18 cellular contexts compared by ENCODE assay signal in the genomic region with DNA sequence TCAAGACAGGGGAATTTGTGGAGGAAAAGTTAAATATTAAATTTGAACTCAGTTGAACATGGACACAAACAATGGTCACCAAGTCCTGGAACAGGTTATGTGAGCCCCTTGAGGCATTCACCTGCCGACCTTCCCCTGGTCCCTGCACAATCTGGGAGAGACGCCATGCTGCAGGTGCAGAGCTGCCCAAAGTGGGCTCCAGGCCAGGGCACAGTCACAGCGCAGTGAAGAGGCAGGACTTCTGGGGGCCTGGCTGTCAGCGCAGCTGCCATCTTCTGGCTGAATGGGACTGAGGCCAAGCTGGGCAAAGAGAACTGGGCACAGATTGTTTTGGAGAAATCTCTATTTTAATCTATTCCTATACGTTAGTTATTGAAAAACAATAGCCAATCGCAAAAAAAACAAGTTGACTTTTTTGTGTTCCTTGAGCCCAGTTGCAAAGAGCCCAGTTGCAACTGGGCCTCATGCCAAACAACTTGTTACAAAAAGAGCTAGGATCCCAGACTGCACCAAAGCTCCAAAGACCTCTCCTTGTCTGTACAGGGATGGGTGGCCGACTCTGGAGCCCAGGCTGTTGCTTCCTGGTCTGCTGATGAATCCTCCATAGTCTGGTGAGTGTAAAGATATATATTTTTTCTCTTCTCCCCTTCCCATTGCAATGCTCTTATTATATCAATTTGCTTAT. TPM values are rescaled to one million over a fixed set of nuclear protein-coding genes. Genes with fewer than 3 reads are reported as not detected.
A peak's percentile ranks its signal among the peaks of the same experiment; 100 is the strongest.
DNase-seq lines count a peak whose midpoint lies in the region; ATAC-seq and TF ChIP-seq lines count a peak whose summit lies in the region.
"Had no signal": no experiment of that assay in that cellular context is flagged by ENCODE, and none has a peak within 500 bp of the region (broad histone marks: within the 10 kb centered on the region; RNA-seq: fewer than 3 reads in every experiment).

No MANE protein-coding gene starts in this region.

- H3K4me1 ChIP-seq in ovary (ENCODE audit: insufficient read depth) = peaks cover 4% of the 10 kb centered on the region
- H3K4me1 ChIP-seq: Caco-2 had no signal

- no peak overlapping the region for H3K4me3 ChIP-seq in ovary
- H3K4me3 ChIP-seq: lung, SK-N-MC had no signal

- no peak for ATAC-seq in CD4-positive, alpha-beta T cell (ENCODE audit: poor library complexity)
- ATAC-seq in activated T-helper 17 cell treated with anti-CD3 and anti-CD28 coated beads, Interleukin-2, amount 50 U/mL, for 72 hours (replicated peaks) = no peak
- no peak for ATAC-seq in activated CD8-positive, alpha-beta T cell treated with anti-CD3 and anti-CD28 coated beads for 36 hours
- ATAC-seq: natural killer cell treated with Interleukin-12 subunit alpha and Interleukin-12 subunit beta and Interleukin-15 and Interleukin-18, amount 100 ng/mL, for 72 hours; Panc1 had no signal

- CTCF ChIA-PET in CD4-positive, alpha-beta T cell (lab: Charles Lee) = no interaction called here
- CTCF ChIA-PET in activated CD8-positive, alpha-beta T cell treated with anti-CD3 and anti-CD28 coated beads for 36 hours (lab: Charles Lee) = no interaction called here

- peaks cover 55% of the 10 kb centered on the region for H3K4me1 Mint-ChIP-seq in CD4-positive, alpha-beta T cell (ENCODE audit: low read depth)
- peaks cover 10% of the 10 kb centered on the region for H3K4me1 Mint-ChIP-seq in activated T-helper 17 cell treated with anti-CD3 and anti-CD28 coated beads, Interleukin-2, amount 50 U/mL, for 72 hours
- peaks cover 24% of the 10 kb centered on the region for H3K4me1 Mint-ChIP-seq in activated CD8-positive, alpha-beta T cell treated with anti-CD3 and anti-CD28 coated beads for 36 hours (ENCODE audit: low read depth)

- H3K36me3 ChIP-seq in ovary = no peaks in the 10 kb centered on the region

- no peak for TF ChIP-seq CTCF in CD4-positive, alpha-beta T cell (IDR thresholded peaks at IDR 0.05)
- TF ChIP-seq CTCF in ovary (IDR thresholded peaks at IDR 0.05) = no peak
- no peak for TF ChIP-seq CTCF in activated CD8-positive, alpha-beta T cell treated with anti-CD3 and anti-CD28 coated beads for 36 hours (IDR thresholded peaks at IDR 0.05)

- H3K36me3 Mint-ChIP-seq in CD4-positive, alpha-beta T cell (ENCODE audit: low read depth) = peaks cover 58% of the 10 kb centered on the region
- peaks cover 39% of the 10 kb centered on the region for H3K36me3 Mint-ChIP-seq in activated T-helper 17 cell treated with anti-CD3 and anti-CD28 coated beads, Interleukin-2, amount 50 U/mL, for 72 hours (ENCODE audit: low read depth)
- H3K36me3 Mint-ChIP-seq in activated CD8-positive, alpha-beta T cell treated with anti-CD3 and anti-CD28 coated beads for 36 hours (ENCODE audit: low read depth) = peaks cover 46% of the 10 kb centered on the region

- H3K27ac ChIP-seq in CD4-positive, alpha-beta T cell (ENCODE audit: low read depth, low read length) = no peak overlapping the region
- H3K27ac ChIP-seq in ovary = no peak overlapping the region
- H3K27ac ChIP-seq: SK-N-MC had no signal

- intact Hi-C loops in CD4-positive, alpha-beta T cell (cut with DNase I, micrococcal nuclease) = loop anchor here (5.0 to 10.0 kb wide), 5 partner anchors 95 to 1172 kb away; partner anchors contain the start of genes ZNF66 (in 2 of the 2), ZNF43 (in 1 of the 2), ZNF737 (in 1 of the 2) and ZNF85 (in 1 of the 2)
- intact Hi-C loops in ovary (cut with DNase I) = no loop called here
- intact Hi-C loops in activated CD8-positive, alpha-beta T cell treated with anti-CD3 and anti-CD28 coated beads for 36 hours (cut with micrococcal nuclease) = no loop called here

- no peak for DNase-seq in CD4-positive, alpha-beta T cell
- DNase-seq in NCI-H1092 treated with DMSO at 0.1 percent for 48 hours (lab: John Stamatoyannopoulos, UW) (peak; percentile 55), ovary (peak; percentile 17 to 55 (median 44)), AG20443 (ENCODE audit: low spot score) (no peak), COLO829 (ENCODE audit: low spot score) (no peak), LoVo (ENCODE audit: low spot score) (no peak)
- no peak for DNase-seq in activated CD8-positive, alpha-beta T cell treated with anti-CD3 and anti-CD28 coated beads for 36 hours
- DNase-seq: activated CD4-positive, CD25-positive, alpha-beta regulatory T cell treated with anti-CD3 and anti-CD28 coated beads, Interleukin-2, amount 50 U/mL, for 72 hours; Caco-2; Kasumi-1; NCI-H2171 treated with DMSO at 0.1 percent for 48 hours; spleen; T1000 had no signal

- POLR2A ChIA-PET in CD4-positive, alpha-beta T cell (lab: Charles Lee) = interaction anchor here (1.2 kb wide), 1 partner anchor 496 kb away, joined by 3 read pairs; the partner anchor contains the start of gene ZNF486
- POLR2A ChIA-PET in activated CD8-positive, alpha-beta T cell treated with anti-CD3 and anti-CD28 coated beads for 36 hours (lab: Charles Lee) = interaction anchor here (1.0 to 3.2 kb wide), 2 partner anchors 97 to 123 kb away, joined by 3 to 17 read pairs; partner anchors contain the start of gene ZNF737

- H3K4me3 Mint-ChIP-seq in CD4-positive, alpha-beta T cell = peak overlapping the region; percentile 38
- H3K4me3 Mint-ChIP-seq in activated T-helper 17 cell treated with anti-CD3 and anti-CD28 coated beads, Interleukin-2, amount 50 U/mL, for 72 hours = peak overlapping the region; percentile 1
- H3K4me3 Mint-ChIP-seq in activated CD8-positive, alpha-beta T cell treated with anti-CD3 and anti-CD28 coated beads for 36 hours = no peak overlapping the region
- H3K4me3 Mint-ChIP-seq: natural killer cell treated with Interleukin-12 subunit alpha and Interleukin-12 subunit beta and Interleukin-15 and Interleukin-18, amount 100 ng/mL, for 72 hours had no signal

- H3K9me3 Mint-ChIP-seq in CD4-positive, alpha-beta T cell = peaks cover 9% of the 10 kb centered on the region
- H3K9me3 Mint-ChIP-seq in activated T-helper 17 cell treated with anti-CD3 and anti-CD28 coated beads, Interleukin-2, amount 50 U/mL, for 72 hours = no peaks in the 10 kb centered on the region
- H3K9me3 Mint-ChIP-seq in activated CD8-positive, alpha-beta T cell treated with anti-CD3 and anti-CD28 coated beads for 36 hours = peaks cover 16% of the 10 kb centered on the region
- H3K9me3 Mint-ChIP-seq: natural killer cell treated with Interleukin-12 subunit alpha and Interleukin-12 subunit beta and Interleukin-15 and Interleukin-18, amount 100 ng/mL, for 72 hours had no signal

- no peak for TF ChIP-seq EP300 in ovary (IDR thresholded peaks at IDR 0.05)

- no peaks in the 10 kb centered on the region for H3K27me3 Mint-ChIP-seq in CD4-positive, alpha-beta T cell
- H3K27me3 Mint-ChIP-seq in activated T-helper 17 cell treated with anti-CD3 and anti-CD28 coated beads, Interleukin-2, amount 50 U/mL, for 72 hours = no peaks in the 10 kb centered on the region
- H3K27me3 Mint-ChIP-seq in activated CD8-positive, alpha-beta T cell treated with anti-CD3 and anti-CD28 coated beads for 36 hours = no peaks in the 10 kb centered on the region
- H3K27me3 Mint-ChIP-seq: natural killer cell treated with Interleukin-12 subunit alpha and Interleukin-12 subunit beta and Interleukin-15 and Interleukin-18, amount 100 ng/mL, for 72 hours had no signal

- peaks cover 24% of the 10 kb centered on the region for H3K9me3 ChIP-seq in CD4-positive, alpha-beta T cell (ENCODE audit: control insufficient read depth, low read length)
- peaks cover 0 to 1% of the 10 kb centered on the region in 2 donors for H3K9me3 ChIP-seq in ovary
- H3K9me3 ChIP-seq: Caco-2 had no signal

- no peak for TF ChIP-seq POLR2A in ovary (IDR thresholded peaks at IDR 0.05)

- H3K27ac Mint-ChIP-seq in CD4-positive, alpha-beta T cell = peak overlapping the region; percentile 32
- H3K27ac Mint-ChIP-seq in activated T-helper 17 cell treated with anti-CD3 and anti-CD28 coated beads, Interleukin-2, amount 50 U/mL, for 72 hours = no peak overlapping the region
- no peak overlapping the region for H3K27ac Mint-ChIP-seq in activated CD8-positive, alpha-beta T cell treated with anti-CD3 and anti-CD28 coated beads for 36 hours

- 94 to 96% (median 94%) methylated on average over 7 of the region's 7 CpGs for WGBS in ovary, 3 donors

- H3K27me3 ChIP-seq in CD4-positive, alpha-beta T cell (ENCODE audit: control insufficient read depth, insufficient read depth, low read length) = no peaks in the 10 kb centered on the region
- no peaks in the 10 kb centered on the region for H3K27me3 ChIP-seq in ovary
- H3K27me3 ChIP-seq: spleen had no signal

RNA-seq across cellular contexts. Expression of gene ZNF626, which starts 1.2 kb away (rescaled TPM):
- 1 to 10 TPM; 6.7 to 6.8 TPM for total RNA-seq in CD4-positive, alpha-beta T cell
- 10 to 100 TPM in 1 of 2 donors, 1 to 10 TPM in 1; 8.9 to 13.7 TPM for total RNA-seq in activated T-helper 17 cell treated with anti-CD3 and anti-CD28 coated beads, Interleukin-2, amount 50 U/mL, for 72 hours
- total RNA-seq in ovary = 10 to 100 TPM; 19.0 to 40.3 (median 32.5) TPM
- polyA plus RNA-seq in ovary = 10 to 100 TPM; 15.3 to 15.6 TPM
- total RNA-seq in activated CD8-positive, alpha-beta T cell treated with anti-CD3 and anti-CD28 coated beads for 36 hours = 10 to 100 TPM in 1 of 2 experiments, 1 to 10 TPM in 1; 9.3 to 11.1 TPM
- total RNA-seq: Caco-2 had no signal

Comparison
In these comparisons a context has a peak if more than half of its experiments do, and no peak if none do; other contexts are left out.
1. DNase-seq: peak in NCI-H1092 treated with DMSO at 0.1 percent for 48 hours (single experiment) and ovary (5 of 5); none in CD4-positive, alpha-beta T cell (0 of 10), AG20443 (single experiment), activated CD8-positive, alpha-beta T cell treated with anti-CD3 and anti-CD28 coated beads for 36 hours (single experiment), COLO829 (single experiment) and LoVo (single experiment).
2. intact Hi-C loops: an anchor here in CD4-positive, alpha-beta T cell (5.0 to 10.0 kb wide); none called in ovary and activated CD8-positive, alpha-beta T cell treated with anti-CD3 and anti-CD28 coated beads for 36 hours.